Comparison of ENCODE assay signal across 17 cellular contexts in the genomic region with DNA sequence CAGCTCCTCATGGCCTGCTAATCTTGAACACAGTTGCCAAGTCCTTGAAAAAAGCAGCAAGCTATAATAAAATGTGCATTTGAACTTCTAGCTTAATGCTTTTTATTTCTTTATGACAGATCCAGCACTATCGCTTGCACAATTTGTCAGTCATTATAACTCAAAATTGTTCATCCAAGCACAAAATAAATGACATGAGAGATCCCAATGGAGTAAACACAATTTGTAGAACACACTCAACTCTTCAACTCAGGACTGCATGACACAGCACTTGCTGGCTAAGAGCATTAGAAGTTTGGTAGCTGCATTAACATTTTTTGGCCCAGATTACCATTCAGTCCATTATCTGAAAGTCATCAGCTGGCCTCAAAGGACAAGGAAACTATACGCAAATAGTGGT.
DNase-seq lines count a peak whose midpoint lies in the region; ATAC-seq and TF ChIP-seq lines count a peak whose summit lies in the region.
"Had no signal": no experiment of that assay in that cellular context is flagged by ENCODE, and none has a peak within 500 bp of the region (broad histone marks: within the 10 kb centered on the region; RNA-seq: fewer than 3 reads in every experiment).

No MANE protein-coding gene starts in this region.

- peak overlapping the region in 2 of 3 donors; percentile 61 to 82 for H3K27ac Mint-ChIP-seq in CD4-positive, CD25-positive, alpha-beta regulatory T cell
- H3K27ac Mint-ChIP-seq in T-cell = peak overlapping the region; percentile 17 to 39
- H3K27ac Mint-ChIP-seq: B cell, GM23338 had no signal

- H3K36me3 ChIP-seq in A673 (ENCODE audit: insufficient read depth, low read length, poor library complexity, severe bottlenecking) = no peaks in the 10 kb centered on the region
- peaks cover 32% of the 10 kb centered on the region for H3K36me3 ChIP-seq in CD4-positive, CD25-positive, alpha-beta regulatory T cell (ENCODE audit: control insufficient read depth, insufficient read depth, low read length)

- CTCF ChIA-PET in A673 (lab: Charles Lee) = no interaction called here
- CTCF ChIA-PET in T-cell (lab: Charles Lee) = interaction anchor here in 1 of 2 donors (0.9 kb wide), 1 partner anchor 39 kb away, joined by 3 read pairs; no protein-coding TSS in a partner anchor

- H3K4me1 Mint-ChIP-seq in CD4-positive, CD25-positive, alpha-beta regulatory T cell = peaks cover 5 to 86% (median 65%) of the 10 kb centered on the region in 4 donors
- peaks cover 79 to 91% (median 89%) of the 10 kb centered on the region in 3 donors for H3K4me1 Mint-ChIP-seq in T-cell
- H3K4me1 Mint-ChIP-seq: B cell, GM23338 had no signal

- H3K4me1 ChIP-seq in A673 (ENCODE audit: insufficient read depth, low read length, poor library complexity, severe bottlenecking) = peaks cover 4% of the 10 kb centered on the region
- peaks cover 20% of the 10 kb centered on the region for H3K4me1 ChIP-seq in CD4-positive, CD25-positive, alpha-beta regulatory T cell (ENCODE audit: control insufficient read depth, insufficient read depth, low read length, poor library complexity, severe bottlenecking)

- no peaks in the 10 kb centered on the region for H3K27me3 ChIP-seq in A673 (replicated peaks; ENCODE audit: insufficient read depth, low read depth, low read length, poor library complexity)
- H3K27me3 ChIP-seq in CD4-positive, CD25-positive, alpha-beta regulatory T cell (ENCODE audit: control insufficient read depth, insufficient read depth, low read length) = no peaks in the 10 kb centered on the region

- ATAC-seq in CD4-positive, CD25-positive, alpha-beta regulatory T cell (ENCODE audit: low read depth in 2 of 2) = no peak
- no peak for ATAC-seq in T-cell (replicated peaks in 1 of 4)
- ATAC-seq in left colon = peak; percentile 11
- ATAC-seq in HG03135 (IDR thresholded peaks at IDR 0.05; ENCODE audit: unreplicated experiment) = no peak
- no peak for ATAC-seq in HG03460 (IDR thresholded peaks at IDR 0.05; ENCODE audit: unreplicated experiment)
- ATAC-seq: GM23338, HCT116, K562, PC-3 had no signal

- H3K9me3 ChIP-seq in A673 (ENCODE audit: low read depth, low read length, poor library complexity, severe bottlenecking) = no peaks in the 10 kb centered on the region
- no peaks in the 10 kb centered on the region for H3K9me3 ChIP-seq in CD4-positive, CD25-positive, alpha-beta regulatory T cell (ENCODE audit: control insufficient read depth in 2 of 2, low read length in 2 of 2)

- TF ChIP-seq CTCF in A673 (conservative IDR thresholded peaks at IDR 0.05; ENCODE audit: low read depth, low read length) = no peak

- no peaks in the 10 kb centered on the region for H3K27me3 Mint-ChIP-seq in CD4-positive, CD25-positive, alpha-beta regulatory T cell
- H3K27me3 Mint-ChIP-seq in T-cell = no peaks in the 10 kb centered on the region
- H3K27me3 Mint-ChIP-seq: B cell; CD8-positive, alpha-beta memory T cell had no signal

- DNase-seq in A673 (ENCODE audit: low spot score) (no peak), T-cell (no peak), left colon (no peak), DMS153 treated with DMSO at 0.1 percent for 48 hours (lab: John Stamatoyannopoulos, UW; ENCODE audit: unreplicated experiment) (no peak)
- no peak for DNase-seq in CD4-positive, CD25-positive, alpha-beta regulatory T cell
- DNase-seq: CD8-positive, alpha-beta memory T cell; GF-D8; NCI-H187; NCI-H226; NCI-H524 treated with DMSO at 0.1 percent for 48 hours; PC-3 had no signal

- POLR2A ChIA-PET in A673 (lab: Charles Lee; ENCODE audit: low non-redundant PET) = no interaction called here
- POLR2A ChIA-PET in T-cell (lab: Charles Lee) = interaction anchor here in 1 of 2 donors (0.9 kb wide), 1 partner anchor 39 kb away, joined by 3 read pairs; no protein-coding TSS in a partner anchor

- peak overlapping the region; percentile 11 for H3K27ac ChIP-seq in A673 (ENCODE audit: low read depth, low read length, poor library complexity, severe bottlenecking)
- H3K27ac ChIP-seq in CD4-positive, CD25-positive, alpha-beta regulatory T cell (ENCODE audit: insufficient read depth, low read length, poor library complexity, severe bottlenecking) = no peak overlapping the region

- BruUV-seq in A673 (replicated peaks; lab: Mats Ljungman, UMichigan) = no TSS peak

- intact Hi-C loops in A673 (cut with micrococcal nuclease; ENCODE audit: unreplicated experiment) (no loop called here), left colon (cut with DNase I, micrococcal nuclease) (no loop called here)

- H3K9me3 Mint-ChIP-seq in CD4-positive, CD25-positive, alpha-beta regulatory T cell = no peaks in the 10 kb centered on the region
- no peaks in the 10 kb centered on the region for H3K9me3 Mint-ChIP-seq in T-cell
- H3K9me3 Mint-ChIP-seq: CD8-positive, alpha-beta memory T cell; GM23338 had no signal

- H3K36me3 Mint-ChIP-seq in CD4-positive, CD25-positive, alpha-beta regulatory T cell = peaks cover 60% of the 10 kb centered on the region
- peaks cover 61% of the 10 kb centered on the region for H3K36me3 Mint-ChIP-seq in T-cell

- H3K4me3 ChIP-seq in A673 (ENCODE audit: low read depth, low read length, poor library complexity, severe bottlenecking) = no peak overlapping the region
- H3K4me3 ChIP-seq in CD4-positive, CD25-positive, alpha-beta regulatory T cell (ENCODE audit: low read depth, low read length) = no peak overlapping the region
- H3K4me3 ChIP-seq: GM23338, K562 had no signal

- H3K4me3 Mint-ChIP-seq in CD4-positive, CD25-positive, alpha-beta regulatory T cell = no peak overlapping the region
- no peak overlapping the region for H3K4me3 Mint-ChIP-seq in T-cell
- H3K4me3 Mint-ChIP-seq: B cell, GM23338 had no signal
